Comparison of ENCODE assay signal across 18 cellular contexts in genomic region chr5:146426305-146426704, GRCh38. TPM values are rescaled to one million over a fixed set of nuclear protein-coding genes. Genes with fewer than 3 reads are reported as not detected.
A peak's percentile ranks its signal among the peaks of the same experiment; 100 is the strongest.
DNase-seq lines count a peak whose midpoint lies in the region; ATAC-seq, FAIRE-seq and TF ChIP-seq lines count a peak whose summit lies in the region.
"Had no signal": no experiment of that assay in that cellular context is flagged by ENCODE, and none has a peak within 500 bp of the region (broad histone marks: within the 10 kb centered on the region; RNA-seq: fewer than 3 reads in every experiment).

No MANE protein-coding gene starts in this region.

- H3K36me3 ChIP-seq in KMS-11 (ENCODE audit: insufficient read depth), result no peaks in the 10 kb centered on the region
- no peaks in the 10 kb centered on the region for H3K36me3 ChIP-seq in OCI-LY7 (ENCODE audit: insufficient read depth, low read length)
- H3K36me3 ChIP-seq in K562 (ENCODE audit: control insufficient read depth, insufficient read depth, low read length), result no peaks in the 10 kb centered on the region
- no peaks in the 10 kb centered on the region for H3K36me3 ChIP-seq in gastrocnemius medialis
- H3K36me3 ChIP-seq in kidney (ENCODE audit: control insufficient read depth in 1 of 2, insufficient read depth in 2 of 2, low read length in 2 of 2), result no peaks in the 10 kb centered on the region

- H4K20me1 ChIP-seq in KMS-11 (ENCODE audit: insufficient read depth), result no peaks in the 10 kb centered on the region
- H4K20me1 ChIP-seq in OCI-LY7 (ENCODE audit: insufficient read depth, low read length), result no peaks in the 10 kb centered on the region
- no peaks in the 10 kb centered on the region for H4K20me1 ChIP-seq in K562 (replicated peaks; ENCODE audit: control insufficient read depth, insufficient read depth, low read length)

- no peak overlapping the region for H3K9ac ChIP-seq in KMS-11
- H3K9ac ChIP-seq in K562 (ENCODE audit: insufficient read depth in 1 of 2, low read depth in 2 of 2, low read length in 2 of 2), result no peak overlapping the region
- no peak overlapping the region for H3K9ac ChIP-seq in kidney (ENCODE audit: low read length in 2 of 2)

- TF ChIP-seq EP300 in K562 (IDR thresholded peaks at IDR 0.05; ENCODE audit: low read length), result no peak

- H3K9me1 ChIP-seq in K562 (ENCODE audit: control insufficient read depth, insufficient read depth, low read length), result no peaks in the 10 kb centered on the region

- TF ChIP-seq CTCF in KMS-11 (conservative IDR thresholded peaks at IDR 0.05; ENCODE audit: low read depth, low read length) (no peak), OCI-LY7 (conservative IDR thresholded peaks at IDR 0.05; ENCODE audit: low read length) (no peak), K562 (IDR thresholded peaks at IDR 0.05 in 2 of 3, conservative IDR thresholded peaks at IDR 0.05 in 1 of 3; ENCODE audit: insufficient read depth in 2 of 3, low read depth in 1 of 3, low read length in 3 of 3) (no peak), gastrocnemius medialis (IDR thresholded peaks at IDR 0.05 in 4 of 5, conservative IDR thresholded peaks at IDR 0.05 in 1 of 5) (no peak), kidney (IDR thresholded peaks at IDR 0.05; ENCODE audit: borderline replicate concordance, extremely low read depth, insufficient read depth) (no peak)

- DNase-seq in EH (ENCODE audit: low read depth) (peak; percentile 2), OCI-LY7 (ENCODE audit: low spot score) (no peak), K562 (ENCODE audit: extremely low read depth in 1 of 4, low spot score in 3 of 4) (no peak), gastrocnemius medialis (no peak), kidney (no peak)
- DNase-seq in activated CD8-positive, alpha-beta memory T cell treated with anti-CD3 and anti-CD28 coated beads, Interleukin-2, amount 50 U/mL, for 48 hours, result no peak
- DNase-seq: ACHN, DMS79, H9, KBM-7, NCI-H1105, NCI-H2081, NCI-H2171 treated with DMSO at 0.1 percent for 48 hours, NCI-H446, NCI-H69, RPMI8226, SHP77 treated with DMSO at 0.1 percent for 48 hours had no signal

- H3K79me2 ChIP-seq in KMS-11 (ENCODE audit: insufficient read depth, low read depth) (no peaks in the 10 kb centered on the region), OCI-LY7 (ENCODE audit: insufficient read depth, low read depth, low read length) (no peaks in the 10 kb centered on the region), K562 (ENCODE audit: control insufficient read depth, insufficient read depth, low read length) (no peaks in the 10 kb centered on the region)

- WGBS in K562 (ENCODE audit: insufficient coverage, low coverage, missing lambda C conversion rate), result 18% methylated on average over 5 of the region's 5 CpGs

- no TSS peak for BruUV-seq in OCI-LY7 (replicated peaks; lab: Mats Ljungman, UMichigan)
- BruUV-seq in K562 (replicated peaks; lab: Mats Ljungman, UMichigan), result no TSS peak

- in situ Hi-C loops in K562 (cut with MboI) (no loop called here), gastrocnemius medialis (cut with MboI; ENCODE audit: low sequenced_read_pairs in 4 of 4) (loop anchor here (5.0 to 25.0 kb wide), 3 partner anchors 124 to 239 kb away; partner anchors contain the start of gene LARS1 (in 3 of the 4))

- ATAC-seq in K562, result no peak
- no peak for ATAC-seq in gastrocnemius medialis

- POLR2A ChIA-PET in OCI-LY7 (lab: Charles Lee) (no interaction called here), K562 (lab: Yijun Ruan, JAX) (interaction anchor here (1.4 kb wide), 1 partner anchor 11 kb away, joined by 3 read pairs; no protein-coding TSS in a partner anchor)

- 0 out of 2 replicates have a peak overlapping the region, but pooled peaks have one; percentile 41 for H2AFZ ChIP-seq in KMS-11 (ENCODE audit: low read depth)
- H2AFZ ChIP-seq in OCI-LY7 (ENCODE audit: low read length), result 0 out of 2 replicates have a peak overlapping the region, but pooled peaks have one; percentile 55
- H2AFZ ChIP-seq in K562 (ENCODE audit: low read depth, low read length), result no peak overlapping the region

- intact Hi-C loops in OCI-LY7 (cut with micrococcal nuclease; ENCODE audit: unreplicated experiment) (loop anchor here (2.0 to 5.0 kb wide), 3 partner anchors 136 to 746 kb away; no protein-coding TSS in a partner anchor), K562 (cut with micrococcal nuclease) (loop anchor here (5.0 to 10.0 kb wide), 3 partner anchors 262 to 742 kb away; no protein-coding TSS in a partner anchor), gastrocnemius medialis (cut with DNase I; ENCODE audit: low total_unique reads) (no loop called here), kidney (cut with DNase I) (loop anchor here (5.0 kb wide), 1 partner anchor 134 kb away; no protein-coding TSS in a partner anchor)

- H3K9me2 ChIP-seq in OCI-LY7 (ENCODE audit: insufficient read depth, low read length), result no peaks in the 10 kb centered on the region

- H3K4me1 ChIP-seq in KMS-11 (ENCODE audit: low read depth, poor library complexity, severe bottlenecking) (peaks cover 4% of the 10 kb centered on the region), OCI-LY7 (ENCODE audit: insufficient read depth, low read length, poor library complexity, severe bottlenecking) (no peaks in the 10 kb centered on the region), K562 (replicated peaks in 1 of 2; ENCODE audit: control insufficient read depth in 2 of 2, insufficient read depth in 2 of 2, low read length in 2 of 2) (no peaks in the 10 kb centered on the region; a peak in 1 of 5 replicates), gastrocnemius medialis (no peaks in the 10 kb centered on the region), kidney (ENCODE audit: control insufficient read depth in 1 of 2, insufficient read depth in 1 of 2, low read depth in 1 of 2, low read length in 2 of 2) (no peaks in the 10 kb centered on the region)

- no peaks in the 10 kb centered on the region for H3K27me3 ChIP-seq in KMS-11 (ENCODE audit: insufficient read depth, low read depth)
- peaks cover 8 to 23% of the 10 kb centered on the region in 2 experiments; a peak in 4 of 5 replicates for H3K27me3 ChIP-seq in K562 (ENCODE audit: control insufficient read depth in 2 of 2, insufficient read depth in 2 of 2, low read length in 2 of 2)
- no peaks in the 10 kb centered on the region for H3K27me3 ChIP-seq in gastrocnemius medialis

- no peak for TF ChIP-seq RAD21 in K562 (CRISPR knock-in tag; conservative IDR thresholded peaks at IDR 0.05 in 1 of 2, IDR thresholded peaks at IDR 0.05 in 1 of 2)

- no peak for TF ChIP-seq POLR2A in K562 (conservative IDR thresholded peaks at IDR 0.05)
- TF ChIP-seq POLR2A in gastrocnemius medialis (IDR thresholded peaks at IDR 0.05), result no peak

- no peak overlapping the region for H3K4me3 ChIP-seq in KMS-11 (IDR thresholded peaks at IDR 0.05; ENCODE audit: insufficient read depth, low read depth, low read length)
- no peak overlapping the region for H3K4me3 ChIP-seq in OCI-LY7 (ENCODE audit: low read depth, low read length, poor library complexity, severe bottlenecking)
- no peak overlapping the region for H3K4me3 ChIP-seq in K562
- no peak overlapping the region for H3K4me3 ChIP-seq in gastrocnemius medialis
- no peak overlapping the region for H3K4me3 ChIP-seq in kidney (ENCODE audit: low read length in 2 of 2)

- H3K4me2 ChIP-seq in KMS-11 (no peak overlapping the region), OCI-LY7 (ENCODE audit: low read length) (no peak overlapping the region), K562 (ENCODE audit: insufficient read depth, low read length) (no peak overlapping the region)

- no peak overlapping the region for H3K27ac ChIP-seq in KMS-11
- no peak overlapping the region for H3K27ac ChIP-seq in OCI-LY7 (ENCODE audit: low read depth, low read length, poor library complexity, severe bottlenecking)
- no peak overlapping the region for H3K27ac ChIP-seq in K562 (ENCODE audit: extremely low read depth, low read depth, low read length)
- H3K27ac ChIP-seq in gastrocnemius medialis, result no peak overlapping the region
- no peak overlapping the region for H3K27ac ChIP-seq in kidney (ENCODE audit: low read depth in 2 of 2, low read length in 2 of 2)

- CTCF ChIA-PET in OCI-LY7 (lab: Charles Lee; ENCODE audit: unreplicated experiment) (no interaction called here), K562 (lab: Yijun Ruan, JAX; ENCODE audit: low intra/inter-chr PET ratio) (interaction anchor here (3.3 kb wide), 1 partner anchor 134 kb away, joined by 23 read pairs; no protein-coding TSS in a partner anchor)

- H3K9me3 ChIP-seq in OCI-LY7 (ENCODE audit: low read length) (no peaks in the 10 kb centered on the region), K562 (replicated peaks; ENCODE audit: control insufficient read depth, insufficient read depth, low read depth, low read length) (no peaks in the 10 kb centered on the region), gastrocnemius medialis (no peaks in the 10 kb centered on the region), kidney (ENCODE audit: control insufficient read depth in 1 of 2, low read length in 2 of 2) (no peaks in the 10 kb centered on the region)

- FAIRE-seq in K562 (lab: Jason Lieb, UNC) (no peak), kidney (lab: Jason Lieb, UNC) (no peak)

TF ChIP-seq in K562, 482 proteins besides CTCF, POLR2A, EP300 and RAD21 (continues in another document):
- no peak for TF ChIP-seq MAZ (CRISPR knock-in tag; conservative IDR thresholded peaks at IDR 0.05 in 1 of 2, IDR thresholded peaks at IDR 0.05 in 1 of 2)
- TF ChIP-seq CEBPG (CRISPR knock-in tag; IDR thresholded peaks at IDR 0.05), result no peak
- peak; percentile 50 to 61; a peak in 3 of 4 replicates for TF ChIP-seq CEBPG (tag; conservative IDR thresholded peaks at IDR 0.05 in 1 of 2, IDR thresholded peaks at IDR 0.05 in 1 of 2)

RNA-seq across cellular contexts. Expression of gene TCERG1, which starts 20.8 kb away (rescaled TPM):
- total RNA-seq in OCI-LY7 (2014; rRNA removed; shearing (Covaris generic)), result 115 and 136 TPM in 2 replicates
- total RNA-seq in OCI-LY7 (2022) (164 and 173 TPM in 2 replicates), K562 (2014; rRNA removed) (74.5 and 82.9 TPM in 2 replicates), K562 (2014; rRNA removed; fragmentation: Illumina TruSeq; extraction: Trizol) (113 and 149 TPM in 2 replicates), K562 (2015; rRNA removed; fragmentation: Illumina TruSeq; extraction: Trizol) (121 and 128 TPM in 2 replicates), K562 (2021) (126 and 128 TPM in 2 replicates), gastrocnemius medialis (10 to 100 TPM; 18.0 to 53.9 (median 41.8) TPM), kidney (48.6 TPM)
- total RNA-seq in K562 (2011; cell fraction: chromatin; rRNA removed; ENCODE audit: low replicate concordance), result 270 and 574 TPM in 2 replicates
- 144 and 190 TPM in 2 replicates for total RNA-seq in K562 (2011; cell fraction: nucleolus; rRNA removed)
- total RNA-seq in K562 (2011; cell fraction: nucleoplasm; rRNA removed), result 234 and 275 TPM in 2 replicates
- polyA plus RNA-seq in K562 (2011; rRNA removed) (148 and 229 TPM in 2 replicates), K562 (2014; fragmentation: Illumina TruSeq; extraction: Trizol) (120 and 144 TPM in 2 replicates), K562 (2014; fragmentation: Nextera tagmentation; extraction: Ambion mirVana) (10 to 100 TPM; 50.3 to 62.0 TPM), K562 (2014; rRNA removed) (99.2 and 119 TPM in 2 replicates), kidney (ENCODE audit: insufficient read depth, low read depth, low replicate concordance) (16.7 TPM)
- polyA plus RNA-seq in K562 (2011; cell fraction: cytosol; rRNA removed), result 144 and 149 TPM in 2 replicates
- polyA plus RNA-seq in K562 (2011; cell fraction: nucleus; rRNA removed), result 579 and 661 TPM in 2 replicates
- 69.7 and 84.6 TPM in 2 replicates for polyA plus RNA-seq in K562 (2012)
- 243 and 287 TPM in 2 replicates for polyA minus RNA-seq in K562 (2011; rRNA and poly(A)+ RNA removed)
- 57.3 and 80.7 TPM in 2 replicates for polyA minus RNA-seq in K562 (2011; cell fraction: cytosol; rRNA and poly(A)+ RNA removed)
- polyA minus RNA-seq in K562 (2011; cell fraction: nucleus; rRNA and poly(A)+ RNA removed), result 343 and 622 TPM in 2 replicates
